17 cellular contexts compared by ENCODE assay signal in the genomic region with DNA sequence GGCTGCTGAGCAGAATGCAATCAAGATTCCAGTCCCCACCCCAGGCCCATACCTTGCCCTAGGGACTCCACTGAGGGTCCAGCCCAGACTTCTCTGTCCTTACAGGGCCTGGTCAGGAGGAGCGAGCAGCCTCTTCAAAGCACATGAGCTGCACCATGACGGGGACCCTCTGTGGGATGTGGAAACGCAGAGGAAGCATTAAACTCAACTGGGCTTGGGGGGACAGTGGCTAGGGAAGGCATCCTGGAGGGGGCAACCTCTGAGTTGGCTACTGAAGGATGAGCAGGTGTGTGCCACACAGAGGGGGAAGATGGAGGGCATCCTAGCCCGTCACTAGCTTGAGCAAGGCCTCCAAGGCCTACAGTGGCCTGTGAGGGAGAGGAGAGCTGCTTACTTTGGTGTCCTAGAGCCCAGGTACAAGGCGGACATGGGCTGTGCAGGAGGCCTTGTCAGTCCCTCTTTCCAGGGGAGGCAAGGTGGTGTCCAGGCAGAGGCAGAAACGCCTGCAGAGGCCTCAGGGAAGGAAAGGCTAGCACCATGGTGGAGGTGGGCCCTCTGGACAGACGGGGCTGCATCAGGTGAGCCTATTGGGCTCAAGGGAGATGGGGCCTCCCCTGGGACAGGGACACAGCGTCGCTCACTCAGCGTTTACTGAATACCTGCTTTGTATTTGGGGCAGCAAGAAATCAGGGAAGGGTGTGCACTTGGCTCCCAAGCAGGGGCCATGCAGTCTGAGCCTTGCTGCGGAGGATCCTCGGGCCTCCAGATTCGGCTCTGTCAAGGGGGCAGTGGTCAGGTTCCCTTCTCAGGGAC. TPM values are rescaled to one million over a fixed set of nuclear protein-coding genes. Genes with fewer than 3 reads are reported as not detected.
DNase-seq lines count a peak whose midpoint lies in the region; ATAC-seq and TF ChIP-seq lines count a peak whose summit lies in the region.
"Had no signal": no experiment of that assay in that cellular context is flagged by ENCODE, and none has a peak within 500 bp of the region (broad histone marks: within the 10 kb centered on the region; RNA-seq: fewer than 3 reads in every experiment).

No MANE protein-coding gene starts in this region.

- no peak overlapping the region for H3K27ac Mint-ChIP-seq in activated T-cell treated with anti-CD3 and anti-CD28 coated beads, Interleukin-2, amount 50 U/mL, for 24 hours
- H3K27ac Mint-ChIP-seq in immature natural killer cell (peak overlapping the region; percentile 98 to 100 (median 99)), H9 (peak overlapping the region in 1 of 3 experiments; percentile 68; a peak in 1 of 7 replicates)

- H2BK20ac ChIP-seq in IMR-90 (ENCODE audit: low read depth, low read length) (no peak overlapping the region), H9 (ENCODE audit: low read depth, low read length, poor library complexity, severe bottlenecking) (no peak overlapping the region)

- no peak for TF ChIP-seq EP300 in sigmoid colon (IDR thresholded peaks at IDR 0.05)

- H3K36me3 ChIP-seq in IMR-90 (ENCODE audit: control insufficient read depth, insufficient read depth, low read length) (peaks cover 72% of the 10 kb centered on the region), sigmoid colon (peaks cover 50 to 99% (median 63%) of the 10 kb centered on the region in 4 donors)

- H3K9me3 Mint-ChIP-seq in activated T-cell treated with anti-CD3 and anti-CD28 coated beads, Interleukin-2, amount 50 U/mL, for 4 hours = no peaks in the 10 kb centered on the region
- H3K9me3 Mint-ChIP-seq in activated T-cell treated with anti-CD3 and anti-CD28 coated beads, Interleukin-2, amount 50 U/mL, for 24 hours = no peaks in the 10 kb centered on the region
- no peaks in the 10 kb centered on the region for H3K9me3 Mint-ChIP-seq in immature natural killer cell
- H3K9me3 Mint-ChIP-seq in H9 = no peaks in the 10 kb centered on the region

- H4K5ac ChIP-seq in IMR-90 (ENCODE audit: low read depth, low read length) (no peak overlapping the region), H9 (ENCODE audit: insufficient read length, low read depth, low read length) (no peak overlapping the region)

- in situ Hi-C loops in IMR-90 (cut with MboI; ENCODE audit: low sequenced_read_pairs) = no loop called here

- H3K14ac ChIP-seq in IMR-90 (replicated peaks; ENCODE audit: low read depth, low read length) (no peak overlapping the region), H9 (ENCODE audit: insufficient read depth, low read length) (no peak overlapping the region)

- H2BK120ac ChIP-seq in IMR-90 (ENCODE audit: low read depth, low read length) (no peak overlapping the region), H9 (ENCODE audit: low read depth, low read length, poor library complexity, severe bottlenecking) (no peak overlapping the region)

- H2AFZ ChIP-seq in IMR-90 (replicated peaks; ENCODE audit: low read length, poor library complexity) = no peak overlapping the region
- H2AFZ ChIP-seq in H9 (ENCODE audit: low read length) = no peak overlapping the region

- no peaks in the 10 kb centered on the region for H3K4me1 ChIP-seq in IMR-90 (ENCODE audit: control insufficient read depth, insufficient read depth, low read length)
- no peaks in the 10 kb centered on the region for H3K4me1 ChIP-seq in sigmoid colon
- no peaks in the 10 kb centered on the region for H3K4me1 ChIP-seq in H9 (ENCODE audit: insufficient read depth, low read length)
- H3K4me1 ChIP-seq: HAP-1 had no signal

- 93% methylated on average over 8 of the region's 13 CpGs; no CpG with 5 or more reads in 1 of the 2 experiments for WGBS in IMR-90 (ENCODE audit: extremely low coverage in 2 of 2, insufficient read length in 1 of 2), 2 experiments
- WGBS in sigmoid colon, 2 donors = 96 to 97% methylated on average over 13 of the region's 13 CpGs
- no CpG with 5 or more reads among the region's 13 CpGs for WGBS in H9 (ENCODE audit: extremely low coverage, insufficient read length, low lambda C conversion rate)

- H3K9ac ChIP-seq in IMR-90 (ENCODE audit: low read depth, low read length) (no peak overlapping the region), H9 (ENCODE audit: extremely low read depth, insufficient read length, low read length) (no peak overlapping the region)

- dilution Hi-C loops in IMR-90 (cut with HindIII; ENCODE audit: low sequenced_read_pairs, unreplicated experiment) = no loop called here

- H2BK15ac ChIP-seq in IMR-90 (ENCODE audit: low read depth, low read length) (no peak overlapping the region), H9 (ENCODE audit: low read depth, low read length) (no peak overlapping the region)

- H3K56ac ChIP-seq in IMR-90 (ENCODE audit: extremely low read depth, insufficient read depth, low read length) (no peak overlapping the region), H9 (ENCODE audit: insufficient read length, low read depth, low read length) (no peak overlapping the region)

- H3K23ac ChIP-seq in IMR-90 (ENCODE audit: low read depth, low read length) (no peak overlapping the region), H9 (ENCODE audit: insufficient read length, low read depth, low read length) (no peak overlapping the region)

- H3K27me3 ChIP-seq in IMR-90 (ENCODE audit: control insufficient read depth, insufficient read depth, low read length) (no peaks in the 10 kb centered on the region), sigmoid colon (no peaks in the 10 kb centered on the region), H9 (ENCODE audit: insufficient read depth, low read length) (no peaks in the 10 kb centered on the region)

- H2BK12ac ChIP-seq in H9 (ENCODE audit: insufficient read length, low read depth, low read length) = no peak overlapping the region

- no peak for TF ChIP-seq POLR2A in IMR-90 (IDR thresholded peaks at IDR 0.05; ENCODE audit: low read depth, low read length)
- TF ChIP-seq POLR2A in sigmoid colon (IDR thresholded peaks at IDR 0.05) = no peak

- no peak overlapping the region for H3K18ac ChIP-seq in IMR-90 (ENCODE audit: low read depth, low read length)
- H3K18ac ChIP-seq in H9 (ENCODE audit: insufficient read length, low read depth, low read length) = no peak overlapping the region

- peak overlapping the region; percentile 13 for H2AK9ac ChIP-seq in IMR-90 (replicated peaks; ENCODE audit: low read depth, low read length, poor library complexity)

- H3K4me2 ChIP-seq in IMR-90 (ENCODE audit: low read depth, low read length) = no peak overlapping the region
- H3K4me2 ChIP-seq in H9 (ENCODE audit: insufficient read depth, insufficient read length, low read length) = no peak overlapping the region

- H3K9me1 ChIP-seq in IMR-90 (ENCODE audit: insufficient read depth, low read length) = no peaks in the 10 kb centered on the region

- H2AK5ac ChIP-seq in IMR-90 (ENCODE audit: low read depth, low read length) = no peak overlapping the region
- H2AK5ac ChIP-seq in H9 (ENCODE audit: insufficient read length, low read length) = no peak overlapping the region

- no peak for DNase-seq in activated T-cell treated with anti-CD3 and anti-CD28 coated beads, Interleukin-2, amount 50 U/mL, for 4 hours
- DNase-seq in activated T-cell treated with anti-CD3 and anti-CD28 coated beads, Interleukin-2, amount 50 U/mL, for 24 hours = no peak
- DNase-seq in IMR-90 = no peak
- no peak for DNase-seq in immature natural killer cell
- DNase-seq in sigmoid colon = peak; percentile 54
- no peak for DNase-seq in H9
- DNase-seq in GOT3 (lab: John Stamatoyannopoulos, UW) = no peak
- DNase-seq: DND-41, NCI-H1930, NCI-H526 treated with DMSO at 0.1 percent for 48 hours, Right ventricle myocardium superior had no signal

- BruUV-seq in IMR-90 (replicated peaks; lab: Mats Ljungman, UMichigan) = no TSS peak

- H3K4me1 Mint-ChIP-seq in activated T-cell treated with anti-CD3 and anti-CD28 coated beads, Interleukin-2, amount 50 U/mL, for 4 hours (ENCODE audit: low read depth) = peaks cover 2% of the 10 kb centered on the region
- H3K4me1 Mint-ChIP-seq in activated T-cell treated with anti-CD3 and anti-CD28 coated beads, Interleukin-2, amount 50 U/mL, for 24 hours (ENCODE audit: low read depth) = no peaks in the 10 kb centered on the region
- H3K4me1 Mint-ChIP-seq in immature natural killer cell (peaks cover 95 to 98% of the 10 kb centered on the region in 2 donors), H9 (no peaks in the 10 kb centered on the region)

- no peak for TF ChIP-seq RAD21 in IMR-90 (IDR thresholded peaks at IDR 0.05; ENCODE audit: low read length)

- intact Hi-C loops in IMR-90 (cut with micrococcal nuclease) = no loop called here
- intact Hi-C loops in sigmoid colon (cut with DNase I) = no loop called here

- no peak overlapping the region for H3K4ac ChIP-seq in IMR-90 (ENCODE audit: low read depth, low read length)
- H3K4ac ChIP-seq in H9 (ENCODE audit: low read depth, low read length) = no peak overlapping the region

- H4K91ac ChIP-seq in IMR-90 (ENCODE audit: insufficient read depth, low read depth, low read length) (no peak overlapping the region), H9 (ENCODE audit: insufficient read length, low read depth, low read length) (no peak overlapping the region)

- H3K27ac ChIP-seq in IMR-90 (ENCODE audit: insufficient read depth, low read length) = no peak overlapping the region
- no peak overlapping the region for H3K27ac ChIP-seq in sigmoid colon
- H3K27ac ChIP-seq in H9 (ENCODE audit: insufficient read length, low read depth, low read length) = no peak overlapping the region

- no peak overlapping the region for H3T11ph ChIP-seq in H9 (ENCODE audit: low read length)

- H3K4me3 ChIP-seq in IMR-90 (ENCODE audit: insufficient read depth, low read depth, low read length) (no peak overlapping the region), sigmoid colon (no peak overlapping the region)
- H3K4me3 ChIP-seq: HAP-1 had no signal

- CTCF ChIA-PET in IMR-90 (lab: Yijun Ruan, JAX) = no interaction called here

- H3K23me2 ChIP-seq in H9 (ENCODE audit: insufficient read length, low read depth, low read length, poor library complexity, severe bottlenecking) = no peaks in the 10 kb centered on the region

- no peaks in the 10 kb centered on the region for H3K79me2 ChIP-seq in H9 (ENCODE audit: insufficient read depth, low read length)

- H2BK5ac ChIP-seq in IMR-90 (ENCODE audit: low read depth, low read length, poor library complexity, severe bottlenecking) = no peak overlapping the region
- H2BK5ac ChIP-seq in H9 (ENCODE audit: insufficient read length, low read length) = no peak overlapping the region

- POLR2A ChIA-PET in IMR-90 (lab: Charles Lee; ENCODE audit: unreplicated experiment) = no interaction called here

- H3K36me3 Mint-ChIP-seq in activated T-cell treated with anti-CD3 and anti-CD28 coated beads, Interleukin-2, amount 50 U/mL, for 4 hours (ENCODE audit: insufficient read depth) = peaks cover 23% of the 10 kb centered on the region
- H3K36me3 Mint-ChIP-seq in activated T-cell treated with anti-CD3 and anti-CD28 coated beads, Interleukin-2, amount 50 U/mL, for 24 hours (ENCODE audit: low read depth) = peaks cover 39% of the 10 kb centered on the region
- peaks cover 29 to 69% (median 51%) of the 10 kb centered on the region in 3 donors for H3K36me3 Mint-ChIP-seq in immature natural killer cell
- H3K36me3 Mint-ChIP-seq in H9 (ENCODE audit: insufficient read depth in 1 of 3, low read depth in 3 of 3) = peaks cover 15 to 57% (median 53%) of the 10 kb centered on the region in 3 experiments; a peak in 6 of 7 replicates

- TF ChIP-seq CTCF in IMR-90 (conservative IDR thresholded peaks at IDR 0.05; ENCODE audit: low read depth, low read length) (no peak), sigmoid colon (IDR thresholded peaks at IDR 0.05) (no peak), H9 (conservative IDR thresholded peaks at IDR 0.05) (no peak)

- H4K20me1 ChIP-seq in IMR-90 (ENCODE audit: insufficient read depth, low read length) (no peaks in the 10 kb centered on the region), H9 (ENCODE audit: control insufficient read depth, insufficient read depth, insufficient read length) (no peaks in the 10 kb centered on the region)

- H3K9me3 ChIP-seq in IMR-90 (ENCODE audit: control insufficient read depth, insufficient read depth, low read length) (no peaks in the 10 kb centered on the region), sigmoid colon (no peaks in the 10 kb centered on the region), H9 (ENCODE audit: control insufficient read depth, low read depth, low read length) (no peaks in the 10 kb centered on the region)
- H3K9me3 ChIP-seq: HAP-1 had no signal

- H4K8ac ChIP-seq in IMR-90 (ENCODE audit: low read depth in 2 of 2, low read length in 2 of 2) = no peak overlapping the region
- H4K8ac ChIP-seq in H9 (replicated peaks; ENCODE audit: insufficient read length, low read depth, low read length) = no peak overlapping the region

- peak overlapping the region; percentile 32 for H3K4me3 Mint-ChIP-seq in activated T-cell treated with anti-CD3 and anti-CD28 coated beads, Interleukin-2, amount 50 U/mL, for 4 hours
- H3K4me3 Mint-ChIP-seq in activated T-cell treated with anti-CD3 and anti-CD28 coated beads, Interleukin-2, amount 50 U/mL, for 24 hours = no peak overlapping the region
- peak overlapping the region; percentile 93 to 98 (median 97) for H3K4me3 Mint-ChIP-seq in immature natural killer cell
- no peak overlapping the region; a peak in 1 of 5 replicates for H3K4me3 Mint-ChIP-seq in H9

- H3K79me1 ChIP-seq in IMR-90 (ENCODE audit: low read depth in 1 of 2, low read length in 2 of 2) (no peaks in the 10 kb centered on the region; a peak in 1 of 4 replicates), H9 (ENCODE audit: insufficient read depth, low read depth, low read length, poor library complexity, severe bottlenecking) (no peaks in the 10 kb centered on the region)

- no peaks in the 10 kb centered on the region for H3K27me3 Mint-ChIP-seq in activated T-cell treated with anti-CD3 and anti-CD28 coated beads, Interleukin-2, amount 50 U/mL, for 4 hours (ENCODE audit: low read depth)
- no peaks in the 10 kb centered on the region for H3K27me3 Mint-ChIP-seq in activated T-cell treated with anti-CD3 and anti-CD28 coated beads, Interleukin-2, amount 50 U/mL, for 24 hours
- peaks cover 8 to 19% (median 11%) of the 10 kb centered on the region in 3 donors for H3K27me3 Mint-ChIP-seq in immature natural killer cell (ENCODE audit: low read depth in 3 of 3)
- H3K27me3 Mint-ChIP-seq in H9 (ENCODE audit: low read depth) = no peaks in the 10 kb centered on the region

- ATAC-seq in activated T-cell treated with anti-CD3 and anti-CD28 coated beads, Interleukin-2, amount 50 U/mL, for 4 hours = no peak
- ATAC-seq in IMR-90 (ENCODE audit: low read depth) = no peak
- no peak for ATAC-seq in GM21723 (IDR thresholded peaks at IDR 0.05; ENCODE audit: unreplicated experiment)

RNA-seq across cellular contexts. Expression of a gene that starts 14.3 kb away (rescaled TPM):
- total RNA-seq in activated T-cell treated with anti-CD3 and anti-CD28 coated beads, Interleukin-2, amount 50 U/mL, for 4 hours = 1 to 10 TPM; 5.5 to 6.0 (median 6.0) TPM
- total RNA-seq in IMR-90 (2012; rRNA removed) (52.3 and 74.2 TPM in 2 replicates), sigmoid colon (10 to 100 TPM; 34.6 to 56.0 (median 40.0) TPM), H9 (2021) (30.2 and 31.5 TPM in 2 replicates)
- polyA plus RNA-seq in IMR-90 (2012; rRNA removed) (43.0 and 43.6 TPM in 2 replicates), immature natural killer cell (100 to 1,000 TPM; 190 to 290 (median 205) TPM), sigmoid colon (100 to 1,000 TPM in 1 of 3 donors, 10 to 100 TPM in 2; 65.5 to 105 (median 85.3) TPM)
- 32.5 and 46.3 TPM in 2 replicates for polyA plus RNA-seq in IMR-90 (2012; cell fraction: cytosol; rRNA removed)
- 61.7 and 68.8 TPM in 2 replicates for polyA plus RNA-seq in IMR-90 (2012; cell fraction: nucleus; rRNA removed; ENCODE audit: low replicate concordance)

RNA-seq across cellular contexts. Expression of a gene that starts 14.6 kb away (rescaled TPM):
- 1 to 10 TPM; 2.2 to 3.7 (median 2.7) TPM for total RNA-seq in activated T-cell treated with anti-CD3 and anti-CD28 coated beads, Interleukin-2, amount 50 U/mL, for 4 hours
- total RNA-seq in IMR-90 (2012; rRNA removed) = 5.8 and 5.9 TPM in 2 replicates
- polyA plus RNA-seq in IMR-90 (2012; rRNA removed) = 15.6 and 17.1 TPM in 2 replicates
- 7.3 and 8.7 TPM in 2 replicates for polyA plus RNA-seq in IMR-90 (2012; cell fraction: cytosol; rRNA removed)
- polyA plus RNA-seq in IMR-90 (2012; cell fraction: nucleus; rRNA removed; ENCODE audit: low replicate concordance) = 25.4 and 35.2 TPM in 2 replicates
- polyA plus RNA-seq in immature natural killer cell = under 1 TPM in 2 of 3 donors, not detected in 1; 0.50 to 0.71 TPM
- total RNA-seq in sigmoid colon = under 1 TPM in 3 of 4 donors, not detected in 1; 0.27 to 0.36 (median 0.28) TPM
- 10 to 100 TPM in 1 of 3 donors, 1 to 10 TPM in 2; 1.6 to 14.3 (median 1.8) TPM for polyA plus RNA-seq in sigmoid colon
- total RNA-seq in H9 (2021) = 40.6 and 42.6 TPM in 2 replicates

RNA-seq across cellular contexts. Expression of a gene that starts 18.9 kb away (rescaled TPM):
- not detected for total RNA-seq in activated T-cell treated with anti-CD3 and anti-CD28 coated beads, Interleukin-2, amount 50 U/mL, for 4 hours
- total RNA-seq in IMR-90 (2012; rRNA removed) (not detected in 2 replicates), sigmoid colon (under 1 TPM in 2 of 4 donors, not detected in 2; 0.14 to 0.36 TPM), H9 (2021) (0.04 and 0.09 TPM in 2 replicates)
- polyA plus RNA-seq in IMR-90 (2012; rRNA removed) (0.02 TPM in 1 of 2 replicates, not detected in the other), immature natural killer cell (under 1 TPM in 2 of 3 donors, not detected in 1; 0.20 to 0.59 TPM), sigmoid colon (under 1 TPM in 2 of 3 donors, not detected in 1; under 0.01 to 0.35 TPM)
- not detected in 2 replicates for polyA plus RNA-seq in IMR-90 (2012; cell fraction: cytosol; rRNA removed)
- 0.02 TPM in 1 of 2 replicates, not detected in the other for polyA plus RNA-seq in IMR-90 (2012; cell fraction: nucleus; rRNA removed; ENCODE audit: low replicate concordance)
- total RNA-seq: A172, HT-29, LHCN-M2 had no signal
- polyA plus RNA-seq: BJ had no signal

RNA-seq across cellular contexts. Expression of a gene that starts 32.0 kb away (rescaled TPM):
- 10 to 100 TPM in 1 of 3 donors, 1 to 10 TPM in 2; 5.8 to 10.6 (median 8.9) TPM for total RNA-seq in activated T-cell treated with anti-CD3 and anti-CD28 coated beads, Interleukin-2, amount 50 U/mL, for 4 hours
- total RNA-seq in IMR-90 (2012; rRNA removed) = 8.9 and 11.5 TPM in 2 replicates
- 14.5 and 18.6 TPM in 2 replicates for polyA plus RNA-seq in IMR-90 (2012; rRNA removed)
- 14.2 and 21.5 TPM in 2 replicates for polyA plus RNA-seq in IMR-90 (2012; cell fraction: cytosol; rRNA removed)
- polyA plus RNA-seq in IMR-90 (2012; cell fraction: nucleus; rRNA removed; ENCODE audit: low replicate concordance) = 31.7 and 48.8 TPM in 2 replicates
- 10 to 100 TPM; 23.2 to 32.8 (median 23.7) TPM for polyA plus RNA-seq in immature natural killer cell
- total RNA-seq in sigmoid colon = 10 to 100 TPM; 15.8 to 18.9 (median 17.5) TPM
- polyA plus RNA-seq in sigmoid colon = 10 to 100 TPM in 1 of 3 donors, 1 to 10 TPM in 2; 7.9 to 11.2 (median 9.0) TPM
- 8.1 and 8.5 TPM in 2 replicates for total RNA-seq in H9 (2021)

RNA-seq across cellular contexts. Expression of a gene that starts 53.4 kb away (rescaled TPM):
- total RNA-seq in activated T-cell treated with anti-CD3 and anti-CD28 coated beads, Interleukin-2, amount 50 U/mL, for 4 hours = 10 to 100 TPM; 62.5 to 69.0 (median 66.6) TPM
- total RNA-seq in IMR-90 (2012; rRNA removed) (19.0 and 21.7 TPM in 2 replicates), sigmoid colon (10 to 100 TPM; 20.7 to 30.2 (median 23.3) TPM), H9 (2021) (82.5 and 86.3 TPM in 2 replicates)
- polyA plus RNA-seq in IMR-90 (2012; rRNA removed) (32.7 and 36.4 TPM in 2 replicates), immature natural killer cell (10 to 100 TPM; 12.3 to 18.5 (median 16.8) TPM), sigmoid colon (10 to 100 TPM; 12.5 to 38.7 (median 13.8) TPM)
- 20.9 and 21.6 TPM in 2 replicates for polyA plus RNA-seq in IMR-90 (2012; cell fraction: cytosol; rRNA removed)
- 124 and 170 TPM in 2 replicates for polyA plus RNA-seq in IMR-90 (2012; cell fraction: nucleus; rRNA removed; ENCODE audit: low replicate concordance)

Comparison
In these comparisons a context has a peak if more than half of its experiments do, and no peak if none do; other contexts are left out.
1. H3K4me3 Mint-ChIP-seq: peak in activated T-cell treated with anti-CD3 and anti-CD28 coated beads, Interleukin-2, amount 50 U/mL, for 4 hours (single experiment) and immature natural killer cell (5 of 5); none in activated T-cell treated with anti-CD3 and anti-CD28 coated beads, Interleukin-2, amount 50 U/mL, for 24 hours (single experiment) and H9 (0 of 2).